8 cellular contexts compared by ENCODE assay signal in the genomic region with DNA sequence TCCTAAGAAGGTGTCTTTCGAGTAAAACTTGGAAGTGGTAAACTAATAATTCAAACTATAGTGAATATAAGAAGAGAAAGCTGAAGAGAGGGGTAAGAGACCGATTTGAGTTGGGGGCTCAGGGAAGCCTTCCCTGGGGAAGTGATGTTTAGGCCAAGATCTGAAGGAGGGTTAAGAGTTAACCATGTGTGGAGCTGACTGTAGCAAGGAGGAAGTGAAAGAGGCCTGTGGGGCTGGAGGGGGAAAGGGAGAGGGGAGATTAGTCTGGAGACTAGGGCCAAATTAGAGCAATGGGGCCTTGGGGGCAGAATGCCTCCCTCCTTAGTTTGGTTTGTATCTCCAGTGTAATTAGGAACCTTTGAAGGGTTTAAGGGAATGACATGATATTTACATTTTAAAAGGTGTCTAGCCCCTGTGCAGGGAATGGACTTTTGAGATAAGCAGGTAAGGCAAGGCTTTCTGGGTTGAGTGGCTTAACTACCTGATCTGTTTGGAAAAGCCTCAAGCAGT. TPM values are rescaled to one million over a fixed set of nuclear protein-coding genes. Genes with fewer than 3 reads are reported as not detected.
DNase-seq lines count a peak whose midpoint lies in the region; ATAC-seq and TF ChIP-seq lines count a peak whose summit lies in the region.

No MANE protein-coding gene starts in this region.

- H4K20me1 ChIP-seq in KMS-11 (ENCODE audit: insufficient read depth), result peaks cover 13% of the 10 kb centered on the region; the same call in 1 of the 2 replicates

- H3K27ac Mint-ChIP-seq in brain (peak overlapping the region; percentile 6 to 73 (median 55)), osteocyte (ENCODE audit: unreplicated experiment) (peak overlapping the region; percentile 35)

- H3K9me3 ChIP-seq in cardiac muscle cell (ENCODE audit: low read depth), result no peaks in the 10 kb centered on the region
- no peaks in the 10 kb centered on the region for H3K9me3 ChIP-seq in right cardiac atrium (ENCODE audit: control insufficient read depth, low read length)

- whole genome bisulfite sequencing in right cardiac atrium, result 40% methylated on average over 2 of the region's 2 CpGs

- peaks cover 18% of the 10 kb centered on the region for H3K36me3 Mint-ChIP-seq in brain
- H3K36me3 Mint-ChIP-seq in osteocyte (ENCODE audit: unreplicated experiment), result peaks cover 4% of the 10 kb centered on the region

- H3K36me3 ChIP-seq in cardiac muscle cell, result no peaks in the 10 kb centered on the region
- no peaks in the 10 kb centered on the region for H3K36me3 ChIP-seq in KMS-11 (ENCODE audit: insufficient read depth)
- H3K36me3 ChIP-seq in H7 (replicated peaks; ENCODE audit: control insufficient read depth, insufficient read depth, low read length), result no peaks in the 10 kb centered on the region

- no peak for ATAC-seq in right cardiac atrium

- H3K27me3 ChIP-seq in cardiac muscle cell (no peaks in the 10 kb centered on the region), right cardiac atrium (ENCODE audit: control insufficient read depth, insufficient read depth) (no peaks in the 10 kb centered on the region), KMS-11 (ENCODE audit: insufficient read depth, low read depth) (no peaks in the 10 kb centered on the region), H7 (ENCODE audit: control insufficient read depth, insufficient read depth, low read length) (no peaks in the 10 kb centered on the region)

- H3K9me3 Mint-ChIP-seq in brain, result peaks cover 0 to 6% (median 0%) of the 10 kb centered on the region in 5 experiments
- no peaks in the 10 kb centered on the region for H3K9me3 Mint-ChIP-seq in osteocyte (ENCODE audit: unreplicated experiment)

- H3K4me3 ChIP-seq in cardiac muscle cell, result no peak overlapping the region
- H3K4me3 ChIP-seq in right cardiac atrium (ENCODE audit: low read length), result no peak overlapping the region
- no peak overlapping the region for H3K4me3 ChIP-seq in KMS-11 (IDR thresholded peaks at IDR 0.05; ENCODE audit: insufficient read depth, low read depth, low read length)
- no peak overlapping the region for H3K4me3 ChIP-seq in H7 (ENCODE audit: insufficient read depth, low read depth, low read length)

- H3K79me2 ChIP-seq in KMS-11 (ENCODE audit: insufficient read depth, low read depth), result peaks cover 88% of the 10 kb centered on the region

- H3K9ac ChIP-seq in KMS-11, result peak overlapping the region; percentile 18; the same call in 1 of the 2 replicates

- peak overlapping the region; percentile 96 for H3K4me2 ChIP-seq in KMS-11

- peaks cover 4% of the 10 kb centered on the region for H3K27me3 Mint-ChIP-seq in brain
- H3K27me3 Mint-ChIP-seq in osteocyte (ENCODE audit: unreplicated experiment), result no peaks in the 10 kb centered on the region

- H3K27ac ChIP-seq in cardiac muscle cell (peak overlapping the region; percentile 92), right cardiac atrium (ENCODE audit: low read length) (no peak overlapping the region), KMS-11 (peak overlapping the region; percentile 6; the same call in 1 of the 2 replicates)

- DNase-seq in cardiac muscle cell (ENCODE audit: low read depth in 1 of 2, low spot score in 1 of 2) (no peak), right cardiac atrium (no peak), osteocyte (ENCODE audit: extremely low spot score, unreplicated experiment) (no peak), LoVo (ENCODE audit: low spot score) (no peak), H7 (no peak), NCI-H2029 (lab: John Stamatoyannopoulos, UW) (no peak)

- H3K4me3 Mint-ChIP-seq in brain (peak overlapping the region; percentile 95 to 97 (median 96)), osteocyte (ENCODE audit: unreplicated experiment) (peak overlapping the region; percentile 91)

- TF ChIP-seq CTCF in cardiac muscle cell (IDR thresholded peaks at IDR 0.05; ENCODE audit: low read depth, low read length) (no peak), KMS-11 (conservative IDR thresholded peaks at IDR 0.05; ENCODE audit: low read depth, low read length) (no peak), brain (conservative IDR thresholded peaks at IDR 0.05) (no peak), osteocyte (IDR thresholded peaks at IDR 0.05) (no peak)

- intact Hi-C loops in right cardiac atrium (cut with DNase I), result loop anchor here in 2 of 4 donors (10.0 kb wide), 1 partner anchor 64 kb away; a partner anchor contains a TSS

- H3K4me1 ChIP-seq in cardiac muscle cell (ENCODE audit: low read depth), result peaks cover 14% of the 10 kb centered on the region
- H3K4me1 ChIP-seq in right cardiac atrium (ENCODE audit: control insufficient read depth, insufficient read depth, low read length), result peaks cover 5% of the 10 kb centered on the region
- H3K4me1 ChIP-seq in KMS-11 (ENCODE audit: low read depth, poor library complexity, severe bottlenecking), result peaks cover 38% of the 10 kb centered on the region

- no peak overlapping the region for H2AFZ ChIP-seq in KMS-11 (ENCODE audit: low read depth)

- H3K4me1 Mint-ChIP-seq in brain (peaks cover 62% of the 10 kb centered on the region), osteocyte (ENCODE audit: unreplicated experiment) (peaks cover 52% of the 10 kb centered on the region)

RNA-seq across cellular contexts. Expression of a gene that starts 2.2 kb away (rescaled TPM):
- total RNA-seq in cardiac muscle cell (16.0 and 19.2 TPM in 2 replicates), right cardiac atrium (10 to 100 TPM; 20.3 to 25.6 (median 20.6) TPM), osteocyte (30.1 and 31.0 TPM in 2 replicates)
- polyA plus RNA-seq in cardiac muscle cell (8.1 and 22.9 TPM in 2 replicates), right cardiac atrium (14.0 TPM), brain (ENCODE audit: insufficient read depth, low read depth, low replicate concordance) (19.9 TPM)
- total RNA-seq in H7 (2014; rRNA removed; shearing (Covaris generic)), result 17.0 and 17.6 TPM in 2 replicates

RNA-seq across cellular contexts. Expression of a gene that starts 34.7 kb away (rescaled TPM):
- total RNA-seq in cardiac muscle cell (137 and 146 TPM in 2 replicates), right cardiac atrium (10 to 100 TPM; 86.2 to 91.6 (median 88.1) TPM), osteocyte (201 and 202 TPM in 2 replicates)
- polyA plus RNA-seq in cardiac muscle cell (99.6 and 117 TPM in 2 replicates), right cardiac atrium (92.2 TPM), brain (ENCODE audit: insufficient read depth, low read depth, low replicate concordance) (143 TPM)
- total RNA-seq in H7 (2014; rRNA removed; shearing (Covaris generic)), result 153 and 187 TPM in 2 replicates
